1 cellular context compared by ENCODE assay signal in the genomic region with DNA sequence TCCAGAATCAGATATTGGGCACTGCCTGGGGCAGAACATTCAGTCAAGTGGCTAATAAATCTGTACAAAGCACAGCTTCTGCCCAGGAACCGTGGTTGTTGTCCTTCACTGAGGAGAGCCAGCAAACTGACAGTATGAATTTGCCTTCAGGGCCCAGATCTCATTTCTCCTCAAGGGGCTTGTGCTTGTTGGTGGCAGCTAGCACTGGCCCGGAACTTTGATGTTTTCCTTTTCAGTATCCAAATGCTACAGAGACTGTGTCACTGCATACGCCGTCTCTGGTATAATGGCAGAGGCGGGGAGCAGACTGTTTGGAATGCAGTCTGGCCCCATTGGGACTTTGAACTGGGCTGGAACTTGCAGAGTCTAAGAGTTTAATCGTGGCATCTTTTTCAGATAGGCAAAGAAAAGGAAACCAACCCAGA.
TF ChIP-seq lines count a peak whose summit lies in the region.

No MANE protein-coding gene starts in this region.

TF ChIP-seq in HepG2, 621 proteins besides CTCF, POLR2A, EP300 and RAD21 (continued from another document and continues in another):
- TF ChIP-seq, protein P1, sequence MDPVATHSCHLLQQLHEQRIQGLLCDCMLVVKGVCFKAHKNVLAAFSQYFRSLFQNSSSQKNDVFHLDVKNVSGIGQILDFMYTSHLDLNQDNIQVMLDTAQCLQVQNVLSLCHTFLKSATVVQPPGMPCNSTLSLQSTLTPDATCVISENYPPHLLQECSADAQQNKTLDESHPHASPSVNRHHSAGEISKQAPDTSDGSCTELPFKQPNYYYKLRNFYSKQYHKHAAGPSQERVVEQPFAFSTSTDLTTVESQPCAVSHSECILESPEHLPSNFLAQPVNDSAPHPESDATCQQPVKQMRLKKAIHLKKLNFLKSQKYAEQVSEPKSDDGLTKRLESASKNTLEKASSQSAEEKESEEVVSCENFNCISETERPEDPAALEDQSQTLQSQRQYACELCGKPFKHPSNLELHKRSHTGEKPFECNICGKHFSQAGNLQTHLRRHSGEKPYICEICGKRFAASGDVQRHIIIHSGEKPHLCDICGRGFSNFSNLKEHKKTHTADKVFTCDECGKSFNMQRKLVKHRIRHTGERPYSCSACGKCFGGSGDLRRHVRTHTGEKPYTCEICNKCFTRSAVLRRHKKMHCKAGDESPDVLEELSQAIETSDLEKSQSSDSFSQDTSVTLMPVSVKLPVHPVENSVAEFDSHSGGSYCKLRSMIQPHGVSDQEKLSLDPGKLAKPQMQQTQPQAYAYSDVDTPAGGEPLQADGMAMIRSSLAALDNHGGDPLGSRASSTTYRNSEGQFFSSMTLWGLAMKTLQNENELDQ (CRISPR knock-in tag; IDR thresholded peaks at IDR 0.05; ENCODE audit: borderline replicate concordance) = no peak
- TF ChIP-seq BRD4 (CRISPR knock-in tag; IDR thresholded peaks at IDR 0.05) (no peak), ZNF879 (CRISPR knock-in tag; IDR thresholded peaks at IDR 0.05) (no peak), ZMYM4 (CRISPR knock-in tag; IDR thresholded peaks at IDR 0.05) (0 out of 2 replicates have a peak, but pooled peaks have one; percentile 54), RARG (CRISPR knock-in tag; IDR thresholded peaks at IDR 0.05; ENCODE audit: low read depth) (no peak), SMC3 (IDR thresholded peaks at IDR 0.05; ENCODE audit: low read length) (no peak), FOXM1 (CRISPR knock-in tag; IDR thresholded peaks at IDR 0.05) (no peak), ZNF547 (CRISPR knock-in tag; IDR thresholded peaks at IDR 0.05) (no peak), MTA3 (CRISPR knock-in tag; IDR thresholded peaks at IDR 0.05) (no peak), ZNF775 (CRISPR knock-in tag; IDR thresholded peaks at IDR 0.05; ENCODE audit: borderline replicate concordance) (no peak), YEATS4 (CRISPR knock-in tag; IDR thresholded peaks at IDR 0.05; ENCODE audit: borderline replicate concordance) (no peak), ZBTB7A (CRISPR knock-in tag; IDR thresholded peaks at IDR 0.05) (no peak), ATM (IDR thresholded peaks at IDR 0.05; ENCODE audit: borderline replicate concordance) (no peak), SIX1 (CRISPR knock-in tag; IDR thresholded peaks at IDR 0.05; ENCODE audit: borderline replicate concordance) (peak; percentile 41; the same call in 1 of the 2 replicates), ZNF530 (CRISPR knock-in tag; IDR thresholded peaks at IDR 0.05; ENCODE audit: low read depth) (no peak), KDM4B (CRISPR knock-in tag; IDR thresholded peaks at IDR 0.05) (no peak), NFYC (CRISPR knock-in tag; IDR thresholded peaks at IDR 0.05) (no peak), TARDBP (CRISPR knock-in tag; IDR thresholded peaks at IDR 0.05) (peak; percentile 56; the same call in 1 of the 2 replicates), POLR2AphosphoS5 (IDR thresholded peaks at IDR 0.05; ENCODE audit: low read depth, low read length) (0 out of 2 replicates have a peak, but pooled peaks have one; percentile 35), ZKSCAN1 (IDR thresholded peaks at IDR 0.05; ENCODE audit: low read length) (no peak), NR2F2 (IDR thresholded peaks at IDR 0.05; ENCODE audit: borderline replicate concordance, low read depth) (0 out of 2 replicates have a peak, but pooled peaks have one; percentile 17), EHMT2 (IDR thresholded peaks at IDR 0.05; ENCODE audit: borderline replicate concordance, low read depth, low read length) (no peak), FOXK2 (IDR thresholded peaks at IDR 0.05) (no peak), KMT2A (CRISPR knock-in tag; IDR thresholded peaks at IDR 0.05) (peak; percentile 57; the same call in 1 of the 2 replicates), ZNF337 (CRISPR knock-in tag; IDR thresholded peaks at IDR 0.05; ENCODE audit: borderline replicate concordance, low read depth) (no peak), ARNT (IDR thresholded peaks at IDR 0.05) (no peak), NAIF1 (CRISPR knock-in tag; IDR thresholded peaks at IDR 0.05; ENCODE audit: borderline replicate concordance) (no peak), RFX1 (IDR thresholded peaks at IDR 0.05) (no peak), NFIB (CRISPR knock-in tag; IDR thresholded peaks at IDR 0.05; ENCODE audit: borderline replicate concordance) (no peak), ZBTB38 (CRISPR knock-in tag; IDR thresholded peaks at IDR 0.05) (no peak), ZNF549 (CRISPR knock-in tag; IDR thresholded peaks at IDR 0.05) (no peak), CCDC6 (CRISPR knock-in tag; IDR thresholded peaks at IDR 0.05) (no peak), CBFB (CRISPR knock-in tag; IDR thresholded peaks at IDR 0.05) (peak; percentile 73; the same call in 1 of the 2 replicates), ZNF724P (CRISPR knock-in tag; IDR thresholded peaks at IDR 0.05; ENCODE audit: borderline replicate concordance) (no peak), CREB1 (IDR thresholded peaks at IDR 0.05) (no peak; the same call in 1 of the 2 replicates), CREB1 (CRISPR knock-in tag; IDR thresholded peaks at IDR 0.05) (0 out of 2 replicates have a peak, but pooled peaks have one; percentile 19), ZNF180 (CRISPR knock-in tag; IDR thresholded peaks at IDR 0.05; ENCODE audit: borderline replicate concordance, low read depth) (no peak), ZNF460 (CRISPR knock-in tag; IDR thresholded peaks at IDR 0.05; ENCODE audit: borderline replicate concordance) (no peak), NCOA5 (CRISPR knock-in tag; IDR thresholded peaks at IDR 0.05) (no peak)
- TF ChIP-seq, protein P2, sequence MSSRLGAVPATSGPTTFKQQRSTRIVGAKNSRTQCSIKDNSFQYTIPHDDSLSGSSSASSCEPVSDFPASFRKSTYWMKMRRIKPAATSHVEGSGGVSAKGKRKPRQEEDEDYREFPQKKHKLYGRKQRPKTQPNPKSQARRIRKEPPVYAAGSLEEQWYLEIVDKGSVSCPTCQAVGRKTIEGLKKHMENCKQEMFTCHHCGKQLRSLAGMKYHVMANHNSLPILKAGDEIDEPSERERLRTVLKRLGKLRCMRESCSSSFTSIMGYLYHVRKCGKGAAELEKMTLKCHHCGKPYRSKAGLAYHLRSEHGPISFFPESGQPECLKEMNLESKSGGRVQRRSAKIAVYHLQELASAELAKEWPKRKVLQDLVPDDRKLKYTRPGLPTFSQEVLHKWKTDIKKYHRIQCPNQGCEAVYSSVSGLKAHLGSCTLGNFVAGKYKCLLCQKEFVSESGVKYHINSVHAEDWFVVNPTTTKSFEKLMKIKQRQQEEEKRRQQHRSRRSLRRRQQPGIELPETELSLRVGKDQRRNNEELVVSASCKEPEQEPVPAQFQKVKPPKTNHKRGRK (CRISPR knock-in tag; IDR thresholded peaks at IDR 0.05) = no peak
- TF ChIP-seq, protein P3, sequence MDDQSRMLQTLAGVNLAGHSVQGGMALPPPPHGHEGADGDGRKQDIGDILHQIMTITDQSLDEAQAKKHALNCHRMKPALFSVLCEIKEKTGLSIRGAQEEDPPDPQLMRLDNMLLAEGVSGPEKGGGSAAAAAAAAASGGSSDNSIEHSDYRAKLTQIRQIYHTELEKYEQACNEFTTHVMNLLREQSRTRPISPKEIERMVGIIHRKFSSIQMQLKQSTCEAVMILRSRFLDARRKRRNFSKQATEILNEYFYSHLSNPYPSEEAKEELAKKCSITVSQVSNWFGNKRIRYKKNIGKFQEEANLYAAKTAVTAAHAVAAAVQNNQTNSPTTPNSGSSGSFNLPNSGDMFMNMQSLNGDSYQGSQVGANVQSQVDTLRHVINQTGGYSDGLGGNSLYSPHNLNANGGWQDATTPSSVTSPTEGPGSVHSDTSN (CRISPR knock-in tag; IDR thresholded peaks at IDR 0.05; ENCODE audit: borderline replicate concordance) = no peak
- TF ChIP-seq, protein P4, sequence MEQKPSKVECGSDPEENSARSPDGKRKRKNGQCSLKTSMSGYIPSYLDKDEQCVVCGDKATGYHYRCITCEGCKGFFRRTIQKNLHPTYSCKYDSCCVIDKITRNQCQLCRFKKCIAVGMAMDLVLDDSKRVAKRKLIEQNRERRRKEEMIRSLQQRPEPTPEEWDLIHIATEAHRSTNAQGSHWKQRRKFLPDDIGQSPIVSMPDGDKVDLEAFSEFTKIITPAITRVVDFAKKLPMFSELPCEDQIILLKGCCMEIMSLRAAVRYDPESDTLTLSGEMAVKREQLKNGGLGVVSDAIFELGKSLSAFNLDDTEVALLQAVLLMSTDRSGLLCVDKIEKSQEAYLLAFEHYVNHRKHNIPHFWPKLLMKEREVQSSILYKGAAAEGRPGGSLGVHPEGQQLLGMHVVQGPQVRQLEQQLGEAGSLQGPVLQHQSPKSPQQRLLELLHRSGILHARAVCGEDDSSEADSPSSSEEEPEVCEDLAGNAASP (CRISPR knock-in tag; IDR thresholded peaks at IDR 0.05; ENCODE audit: borderline replicate concordance) = 0 out of 2 replicates have a peak, but pooled peaks have one; percentile 26
- TF ChIP-seq, protein P5, sequence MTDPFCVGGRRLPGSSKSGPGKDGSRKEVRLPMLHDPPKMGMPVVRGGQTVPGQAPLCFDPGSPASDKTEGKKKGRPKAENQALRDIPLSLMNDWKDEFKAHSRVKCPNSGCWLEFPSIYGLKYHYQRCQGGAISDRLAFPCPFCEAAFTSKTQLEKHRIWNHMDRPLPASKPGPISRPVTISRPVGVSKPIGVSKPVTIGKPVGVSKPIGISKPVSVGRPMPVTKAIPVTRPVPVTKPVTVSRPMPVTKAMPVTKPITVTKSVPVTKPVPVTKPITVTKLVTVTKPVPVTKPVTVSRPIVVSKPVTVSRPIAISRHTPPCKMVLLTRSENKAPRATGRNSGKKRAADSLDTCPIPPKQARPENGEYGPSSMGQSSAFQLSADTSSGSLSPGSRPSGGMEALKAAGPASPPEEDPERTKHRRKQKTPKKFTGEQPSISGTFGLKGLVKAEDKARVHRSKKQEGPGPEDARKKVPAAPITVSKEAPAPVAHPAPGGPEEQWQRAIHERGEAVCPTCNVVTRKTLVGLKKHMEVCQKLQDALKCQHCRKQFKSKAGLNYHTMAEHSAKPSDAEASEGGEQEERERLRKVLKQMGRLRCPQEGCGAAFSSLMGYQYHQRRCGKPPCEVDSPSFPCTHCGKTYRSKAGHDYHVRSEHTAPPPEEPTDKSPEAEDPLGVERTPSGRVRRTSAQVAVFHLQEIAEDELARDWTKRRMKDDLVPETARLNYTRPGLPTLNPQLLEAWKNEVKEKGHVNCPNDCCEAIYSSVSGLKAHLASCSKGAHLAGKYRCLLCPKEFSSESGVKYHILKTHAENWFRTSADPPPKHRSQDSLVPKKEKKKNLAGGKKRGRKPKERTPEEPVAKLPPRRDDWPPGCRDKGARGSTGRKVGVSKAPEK (CRISPR knock-in tag; IDR thresholded peaks at IDR 0.05; ENCODE audit: borderline replicate concordance) = no peak
- TF ChIP-seq, protein P6, sequence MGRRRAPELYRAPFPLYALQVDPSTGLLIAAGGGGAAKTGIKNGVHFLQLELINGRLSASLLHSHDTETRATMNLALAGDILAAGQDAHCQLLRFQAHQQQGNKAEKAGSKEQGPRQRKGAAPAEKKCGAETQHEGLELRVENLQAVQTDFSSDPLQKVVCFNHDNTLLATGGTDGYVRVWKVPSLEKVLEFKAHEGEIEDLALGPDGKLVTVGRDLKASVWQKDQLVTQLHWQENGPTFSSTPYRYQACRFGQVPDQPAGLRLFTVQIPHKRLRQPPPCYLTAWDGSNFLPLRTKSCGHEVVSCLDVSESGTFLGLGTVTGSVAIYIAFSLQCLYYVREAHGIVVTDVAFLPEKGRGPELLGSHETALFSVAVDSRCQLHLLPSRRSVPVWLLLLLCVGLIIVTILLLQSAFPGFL (CRISPR knock-in tag; IDR thresholded peaks at IDR 0.05) = no peak
- TF ChIP-seq, protein P7, sequence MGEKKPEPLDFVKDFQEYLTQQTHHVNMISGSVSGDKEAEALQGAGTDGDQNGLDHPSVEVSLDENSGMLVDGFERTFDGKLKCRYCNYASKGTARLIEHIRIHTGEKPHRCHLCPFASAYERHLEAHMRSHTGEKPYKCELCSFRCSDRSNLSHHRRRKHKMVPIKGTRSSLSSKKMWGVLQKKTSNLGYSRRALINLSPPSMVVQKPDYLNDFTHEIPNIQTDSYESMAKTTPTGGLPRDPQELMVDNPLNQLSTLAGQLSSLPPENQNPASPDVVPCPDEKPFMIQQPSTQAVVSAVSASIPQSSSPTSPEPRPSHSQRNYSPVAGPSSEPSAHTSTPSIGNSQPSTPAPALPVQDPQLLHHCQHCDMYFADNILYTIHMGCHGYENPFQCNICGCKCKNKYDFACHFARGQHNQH (CRISPR knock-in tag; IDR thresholded peaks at IDR 0.05) = peak; percentile 55; the same call in 1 of the 2 replicates
- TF ChIP-seq, protein P8, sequence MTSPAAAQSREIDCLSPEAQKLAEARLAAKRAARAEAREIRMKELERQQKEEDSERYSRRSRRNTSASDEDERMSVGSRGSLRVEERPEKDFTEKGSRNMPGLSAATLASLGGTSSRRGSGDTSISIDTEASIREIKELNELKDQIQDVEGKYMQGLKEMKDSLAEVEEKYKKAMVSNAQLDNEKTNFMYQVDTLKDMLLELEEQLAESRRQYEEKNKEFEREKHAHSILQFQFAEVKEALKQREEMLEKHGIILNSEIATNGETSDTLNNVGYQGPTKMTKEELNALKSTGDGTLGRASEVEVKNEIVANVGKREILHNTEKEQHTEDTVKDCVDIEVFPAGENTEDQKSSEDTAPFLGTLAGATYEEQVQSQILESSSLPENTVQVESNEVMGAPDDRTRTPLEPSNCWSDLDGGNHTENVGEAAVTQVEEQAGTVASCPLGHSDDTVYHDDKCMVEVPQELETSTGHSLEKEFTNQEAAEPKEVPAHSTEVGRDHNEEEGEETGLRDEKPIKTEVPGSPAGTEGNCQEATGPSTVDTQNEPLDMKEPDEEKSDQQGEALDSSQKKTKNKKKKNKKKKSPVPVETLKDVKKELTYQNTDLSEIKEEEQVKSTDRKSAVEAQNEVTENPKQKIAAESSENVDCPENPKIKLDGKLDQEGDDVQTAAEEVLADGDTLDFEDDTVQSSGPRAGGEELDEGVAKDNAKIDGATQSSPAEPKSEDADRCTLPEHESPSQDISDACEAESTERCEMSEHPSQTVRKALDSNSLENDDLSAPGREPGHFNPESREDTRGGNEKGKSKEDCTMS (CRISPR knock-in tag; conservative IDR thresholded peaks at IDR 0.05) = no peak
- TF ChIP-seq, protein P9, sequence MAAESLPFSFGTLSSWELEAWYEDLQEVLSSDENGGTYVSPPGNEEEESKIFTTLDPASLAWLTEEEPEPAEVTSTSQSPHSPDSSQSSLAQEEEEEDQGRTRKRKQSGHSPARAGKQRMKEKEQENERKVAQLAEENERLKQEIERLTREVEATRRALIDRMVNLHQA (CRISPR knock-in tag; IDR thresholded peaks at IDR 0.05) = no peak
- TF ChIP-seq, protein P10, sequence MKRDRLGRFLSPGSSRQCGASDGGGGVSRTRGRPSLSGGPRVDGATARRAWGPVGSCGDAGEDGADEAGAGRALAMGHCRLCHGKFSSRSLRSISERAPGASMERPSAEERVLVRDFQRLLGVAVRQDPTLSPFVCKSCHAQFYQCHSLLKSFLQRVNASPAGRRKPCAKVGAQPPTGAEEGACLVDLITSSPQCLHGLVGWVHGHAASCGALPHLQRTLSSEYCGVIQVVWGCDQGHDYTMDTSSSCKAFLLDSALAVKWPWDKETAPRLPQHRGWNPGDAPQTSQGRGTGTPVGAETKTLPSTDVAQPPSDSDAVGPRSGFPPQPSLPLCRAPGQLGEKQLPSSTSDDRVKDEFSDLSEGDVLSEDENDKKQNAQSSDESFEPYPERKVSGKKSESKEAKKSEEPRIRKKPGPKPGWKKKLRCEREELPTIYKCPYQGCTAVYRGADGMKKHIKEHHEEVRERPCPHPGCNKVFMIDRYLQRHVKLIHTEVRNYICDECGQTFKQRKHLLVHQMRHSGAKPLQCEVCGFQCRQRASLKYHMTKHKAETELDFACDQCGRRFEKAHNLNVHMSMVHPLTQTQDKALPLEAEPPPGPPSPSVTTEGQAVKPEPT (CRISPR knock-in tag; IDR thresholded peaks at IDR 0.05; ENCODE audit: low read depth) = no peak
- TF ChIP-seq, protein P11, sequence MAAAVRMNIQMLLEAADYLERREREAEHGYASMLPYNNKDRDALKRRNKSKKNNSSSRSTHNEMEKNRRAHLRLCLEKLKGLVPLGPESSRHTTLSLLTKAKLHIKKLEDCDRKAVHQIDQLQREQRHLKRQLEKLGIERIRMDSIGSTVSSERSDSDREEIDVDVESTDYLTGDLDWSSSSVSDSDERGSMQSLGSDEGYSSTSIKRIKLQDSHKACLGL (CRISPR knock-in tag; IDR thresholded peaks at IDR 0.05) = no peak
